In the genomic region with DNA sequence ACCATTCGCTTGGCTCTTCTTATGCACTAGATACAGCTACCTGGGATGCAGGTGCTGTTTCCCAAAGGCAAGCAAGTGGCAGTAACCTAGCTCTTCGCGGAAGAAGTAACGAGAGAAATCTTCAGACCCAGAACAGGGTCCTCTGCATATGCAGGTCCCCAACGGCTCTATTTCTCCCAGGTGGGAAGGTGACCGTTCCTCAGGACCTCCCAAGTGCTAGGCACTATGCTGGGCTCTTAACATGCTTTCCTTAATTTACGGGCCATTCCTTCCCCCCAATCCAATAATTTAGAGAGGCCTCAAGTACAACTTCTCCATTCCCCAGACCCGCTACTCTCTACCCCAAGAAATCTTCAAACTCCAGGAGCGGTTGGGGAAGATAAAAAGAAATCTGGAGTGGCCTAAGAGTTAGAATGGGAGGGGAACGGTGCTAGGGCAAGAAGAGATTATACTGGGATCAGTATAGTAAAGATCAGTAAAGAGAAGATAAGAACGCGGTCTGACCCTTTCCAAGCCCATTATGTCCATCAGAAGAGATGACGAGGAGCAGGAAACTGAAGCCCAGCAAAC, we compare ENCODE assay signal across 8 cellular contexts. TPM values are rescaled to one million over a fixed set of nuclear protein-coding genes. Genes with fewer than 3 reads are reported as not detected.
DNase-seq lines count a peak whose midpoint lies in the region; ATAC-seq, FAIRE-seq and TF ChIP-seq lines count a peak whose summit lies in the region.

No MANE protein-coding gene starts in this region.

- peak overlapping the region; percentile 99 for H3K27ac Mint-ChIP-seq in astrocyte (ENCODE audit: unreplicated experiment)

- no peak for FAIRE-seq in astrocyte (lab: Jason Lieb, UNC)

- H3K4me1 Mint-ChIP-seq in astrocyte (ENCODE audit: low read depth, unreplicated experiment) = peaks cover 25% of the 10 kb centered on the region

- peak overlapping the region; percentile 63 for H3K27ac ChIP-seq in cardiac muscle cell
- H3K27ac ChIP-seq in astrocyte (ENCODE audit: low read depth, low read length) = peak overlapping the region; percentile 85
- H3K27ac ChIP-seq in lower lobe of right lung = peak overlapping the region; percentile 92
- peak overlapping the region; percentile 93 for H3K27ac ChIP-seq in upper lobe of right lung

- peaks cover 7% of the 10 kb centered on the region for H3K4me1 ChIP-seq in cardiac muscle cell (ENCODE audit: low read depth)
- peaks cover 16% of the 10 kb centered on the region for H3K4me1 ChIP-seq in astrocyte (ENCODE audit: insufficient read depth, low read length)
- peaks cover 42% of the 10 kb centered on the region for H3K4me1 ChIP-seq in lower lobe of right lung
- peaks cover 40% of the 10 kb centered on the region for H3K4me1 ChIP-seq in upper lobe of right lung

- peak overlapping the region; percentile 82 for H3K4me3 ChIP-seq in cardiac muscle cell
- H3K4me3 ChIP-seq in astrocyte (ENCODE audit: insufficient read depth, low read depth, low read length) = peak overlapping the region; percentile 87
- peak overlapping the region; percentile 92 for H3K4me3 ChIP-seq in lower lobe of right lung
- H3K4me3 ChIP-seq in upper lobe of right lung = peak overlapping the region; percentile 97

- no peak for TF ChIP-seq CTCF in cardiac muscle cell (IDR thresholded peaks at IDR 0.05; ENCODE audit: low read depth, low read length)
- no peak for TF ChIP-seq CTCF in astrocyte (IDR thresholded peaks at IDR 0.05; ENCODE audit: insufficient read depth, low read depth, low read length)
- no peak for TF ChIP-seq CTCF in lower lobe of right lung (IDR thresholded peaks at IDR 0.05)
- no peak for TF ChIP-seq CTCF in upper lobe of right lung (IDR thresholded peaks at IDR 0.05)

- peak overlapping the region; percentile 92 for H3K9ac ChIP-seq in astrocyte (ENCODE audit: low read length)

- ATAC-seq in Right ventricle myocardium superior (ENCODE audit: poor library complexity) = no peak
- ATAC-seq in lower lobe of right lung = no peak
- no peak for ATAC-seq in upper lobe of right lung
- no peak for ATAC-seq in HG02938 (IDR thresholded peaks at IDR 0.05; ENCODE audit: unreplicated experiment)

- H3K4me3 Mint-ChIP-seq in astrocyte (ENCODE audit: unreplicated experiment) = peak overlapping the region; percentile 99

- no peaks in the 10 kb centered on the region for H3K9me3 Mint-ChIP-seq in astrocyte (ENCODE audit: unreplicated experiment)

- no peaks in the 10 kb centered on the region for H3K36me3 ChIP-seq in cardiac muscle cell
- no peaks in the 10 kb centered on the region for H3K36me3 ChIP-seq in astrocyte (ENCODE audit: insufficient read depth, low read length)
- peaks cover 9% of the 10 kb centered on the region for H3K36me3 ChIP-seq in lower lobe of right lung
- peaks cover 23% of the 10 kb centered on the region for H3K36me3 ChIP-seq in upper lobe of right lung

- no peaks in the 10 kb centered on the region for H3K27me3 Mint-ChIP-seq in astrocyte (ENCODE audit: low read depth, unreplicated experiment)

- H3K27me3 ChIP-seq in cardiac muscle cell (no peaks in the 10 kb centered on the region), astrocyte (ENCODE audit: insufficient read depth, low read length) (no peaks in the 10 kb centered on the region), lower lobe of right lung (ENCODE audit: low read depth) (no peaks in the 10 kb centered on the region), upper lobe of right lung (no peaks in the 10 kb centered on the region)

- H4K20me1 ChIP-seq in astrocyte (ENCODE audit: insufficient read depth, low read length) = peaks cover 29% of the 10 kb centered on the region

- H2AFZ ChIP-seq in astrocyte (ENCODE audit: low read depth, low read length) = peak overlapping the region; percentile 85

- peak overlapping the region; percentile 94 for H3K4me2 ChIP-seq in astrocyte (ENCODE audit: low read length)

- intact Hi-C loops in Right ventricle myocardium superior (cut with DNase I) (no loop called here), lower lobe of right lung (cut with DNase I) (no loop called here), upper lobe of right lung (cut with DNase I) (no loop called here)

- DNase-seq in cardiac muscle cell (ENCODE audit: low read depth in 1 of 2, low spot score in 1 of 2) (peak in 1 of 2 donors; percentile 5), Right ventricle myocardium superior (no peak), astrocyte (ENCODE audit: low read depth) (no peak), lower lobe of right lung (no peak), upper lobe of right lung (no peak), NOMO-1 treated with DMSO at 0.1 percent for 48 hours (lab: John Stamatoyannopoulos, UW; ENCODE audit: unreplicated experiment) (no peak), KG1 (lab: John Stamatoyannopoulos, UW) (no peak)

- H3K9me3 ChIP-seq in cardiac muscle cell (ENCODE audit: low read depth) (no peaks in the 10 kb centered on the region), astrocyte (ENCODE audit: insufficient read depth, low read depth, low read length) (no peaks in the 10 kb centered on the region), lower lobe of right lung (no peaks in the 10 kb centered on the region), upper lobe of right lung (no peaks in the 10 kb centered on the region)

- H3K36me3 Mint-ChIP-seq in astrocyte (ENCODE audit: low read depth, unreplicated experiment) = peaks cover 9% of the 10 kb centered on the region

- H3K79me2 ChIP-seq in astrocyte (ENCODE audit: insufficient read depth, low read length) = peaks cover 76% of the 10 kb centered on the region

RNA-seq across cellular contexts. Expression of gene TXNDC12, which starts 0.4 kb away (rescaled TPM):
- total RNA-seq in cardiac muscle cell (48.8 and 51.9 TPM in 2 replicates), Right ventricle myocardium superior (20.9 TPM), astrocyte (66.8 and 73.0 TPM in 2 replicates), lower lobe of right lung (55.5 TPM), upper lobe of right lung (44.8 TPM)
- polyA plus RNA-seq in cardiac muscle cell = 58.0 and 62.4 TPM in 2 replicates

RNA-seq across cellular contexts. Expression of gene BTF3L4, which starts 1.5 kb away (rescaled TPM):
- total RNA-seq in cardiac muscle cell = 51.1 and 66.0 TPM in 2 replicates
- polyA plus RNA-seq in cardiac muscle cell = 108 and 137 TPM in 2 replicates
- 24.5 TPM for total RNA-seq in Right ventricle myocardium superior
- 47.1 and 51.5 TPM in 2 replicates for total RNA-seq in astrocyte
- total RNA-seq in lower lobe of right lung = 33.8 TPM
- total RNA-seq in upper lobe of right lung = 34.2 TPM

RNA-seq across cellular contexts. Expression of gene KTI12, which starts 21.0 kb away (rescaled TPM):
- total RNA-seq in cardiac muscle cell (6.2 and 11.9 TPM in 2 replicates), Right ventricle myocardium superior (3.3 TPM), astrocyte (8.6 and 9.5 TPM in 2 replicates), lower lobe of right lung (8.6 TPM), upper lobe of right lung (7.3 TPM)
- polyA plus RNA-seq in cardiac muscle cell = 6.6 and 11.0 TPM in 2 replicates
